ENCODE assay signal across 2 cellular contexts in the genomic region with DNA sequence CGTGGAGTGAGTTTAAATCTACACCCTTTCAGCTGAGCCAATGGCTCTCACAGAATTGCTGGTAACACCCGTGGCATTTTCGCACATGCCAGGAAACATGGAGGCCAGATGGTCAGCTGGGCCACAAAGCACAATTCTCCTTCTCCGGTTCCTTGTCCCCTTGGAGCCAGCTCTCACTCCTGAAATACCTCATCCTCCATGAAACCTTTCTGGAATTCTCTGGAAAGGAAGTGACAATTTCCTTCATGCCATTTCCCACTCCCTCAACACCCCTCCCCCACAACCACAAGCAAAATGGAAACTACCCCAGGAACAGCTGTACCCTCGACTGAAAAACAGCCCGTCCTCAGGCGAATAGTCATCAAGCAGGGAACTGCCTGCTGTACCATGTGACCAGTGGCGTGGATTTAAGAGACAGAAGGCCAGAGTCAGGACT.
TF ChIP-seq lines count a peak whose summit lies in the region.

No MANE protein-coding gene starts in this region.

TF ChIP-seq in endothelial cell of umbilical vein, 7 proteins besides CTCF, POLR2A, EP300 and RAD21:
- TF ChIP-seq EZH2 (IDR thresholded peaks at IDR 0.05; ENCODE audit: borderline replicate concordance, low read depth, low read length, severe bottlenecking) (no peak), JUN (IDR thresholded peaks at IDR 0.05; ENCODE audit: borderline replicate concordance, insufficient read depth, insufficient read length, low read depth) (no peak), POLR2AphosphoS5 (IDR thresholded peaks at IDR 0.05; ENCODE audit: insufficient read depth, low read depth, low read length) (peak; percentile 48), FOS (IDR thresholded peaks at IDR 0.05; ENCODE audit: borderline replicate concordance, insufficient read depth, low read length) (no peak), GATA2 (IDR thresholded peaks at IDR 0.05; ENCODE audit: insufficient read depth, insufficient read length, low read depth, low read length) (no peak)
- TF ChIP-seq, protein P1, sequence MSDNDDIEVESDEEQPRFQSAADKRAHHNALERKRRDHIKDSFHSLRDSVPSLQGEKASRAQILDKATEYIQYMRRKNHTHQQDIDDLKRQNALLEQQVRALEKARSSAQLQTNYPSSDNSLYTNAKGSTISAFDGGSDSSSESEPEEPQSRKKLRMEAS (IDR thresholded peaks at IDR 0.05; ENCODE audit: insufficient read depth, insufficient read length) = peak; percentile 65
TF ChIP-seq in endothelial cell of umbilical vein: peak in this region for 2.

TF ChIP-seq in SK-N-SH treated with all-trans-retinoic acid at 6 μM for 48 hours, 23 proteins besides CTCF, POLR2A, EP300 and RAD21:
- TF ChIP-seq, protein P2, sequence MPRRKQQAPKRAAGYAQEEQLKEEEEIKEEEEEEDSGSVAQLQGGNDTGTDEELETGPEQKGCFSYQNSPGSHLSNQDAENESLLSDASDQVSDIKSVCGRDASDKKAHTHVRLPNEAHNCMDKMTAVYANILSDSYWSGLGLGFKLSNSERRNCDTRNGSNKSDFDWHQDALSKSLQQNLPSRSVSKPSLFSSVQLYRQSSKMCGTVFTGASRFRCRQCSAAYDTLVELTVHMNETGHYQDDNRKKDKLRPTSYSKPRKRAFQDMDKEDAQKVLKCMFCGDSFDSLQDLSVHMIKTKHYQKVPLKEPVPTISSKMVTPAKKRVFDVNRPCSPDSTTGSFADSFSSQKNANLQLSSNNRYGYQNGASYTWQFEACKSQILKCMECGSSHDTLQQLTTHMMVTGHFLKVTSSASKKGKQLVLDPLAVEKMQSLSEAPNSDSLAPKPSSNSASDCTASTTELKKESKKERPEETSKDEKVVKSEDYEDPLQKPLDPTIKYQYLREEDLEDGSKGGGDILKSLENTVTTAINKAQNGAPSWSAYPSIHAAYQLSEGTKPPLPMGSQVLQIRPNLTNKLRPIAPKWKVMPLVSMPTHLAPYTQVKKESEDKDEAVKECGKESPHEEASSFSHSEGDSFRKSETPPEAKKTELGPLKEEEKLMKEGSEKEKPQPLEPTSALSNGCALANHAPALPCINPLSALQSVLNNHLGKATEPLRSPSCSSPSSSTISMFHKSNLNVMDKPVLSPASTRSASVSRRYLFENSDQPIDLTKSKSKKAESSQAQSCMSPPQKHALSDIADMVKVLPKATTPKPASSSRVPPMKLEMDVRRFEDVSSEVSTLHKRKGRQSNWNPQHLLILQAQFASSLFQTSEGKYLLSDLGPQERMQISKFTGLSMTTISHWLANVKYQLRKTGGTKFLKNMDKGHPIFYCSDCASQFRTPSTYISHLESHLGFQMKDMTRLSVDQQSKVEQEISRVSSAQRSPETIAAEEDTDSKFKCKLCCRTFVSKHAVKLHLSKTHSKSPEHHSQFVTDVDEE (CRISPR knock-in tag; IDR thresholded peaks at IDR 0.05) = no peak
